Comparison of ENCODE assay signal across 1 cellular context in genomic region chr7:3956949-3957348, GRCh38.
TF ChIP-seq lines count a peak whose summit lies in the region.

No MANE protein-coding gene starts in this region.

TF ChIP-seq in GM23338, 12 proteins besides CTCF, POLR2A, EP300 and RAD21 (continued from another document):
- TF ChIP-seq ZNF462 (CRISPR knock-in tag; IDR thresholded peaks at IDR 0.05) (no peak), STAT1 (IDR thresholded peaks at IDR 0.05; ENCODE audit: unreplicated experiment) (no peak), REST (IDR thresholded peaks at IDR 0.05; ENCODE audit: unreplicated experiment) (no peak)
